Comparison of ENCODE assay signal across 26 cellular contexts in the genomic region with DNA sequence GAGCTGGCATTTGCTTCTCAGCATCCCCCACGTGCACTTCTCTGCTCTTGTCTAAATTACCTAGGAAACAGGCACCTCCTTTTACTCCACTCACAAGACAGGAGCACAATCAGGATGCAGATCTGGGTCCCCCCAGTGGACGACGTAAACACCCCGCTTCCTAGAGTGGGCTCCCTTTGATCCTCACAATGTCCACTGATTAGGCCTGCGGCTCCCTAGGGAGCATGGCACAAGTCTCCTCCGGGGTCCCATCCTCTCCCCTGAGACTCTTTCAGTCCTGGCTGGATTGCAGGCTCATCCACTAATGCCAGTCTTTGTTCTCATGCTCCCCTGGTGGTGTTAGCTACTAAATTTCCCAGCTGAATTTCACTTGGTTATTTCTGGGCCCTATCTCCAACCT.
DNase-seq lines count a peak whose midpoint lies in the region; ATAC-seq and TF ChIP-seq lines count a peak whose summit lies in the region.
"Had no signal": no experiment of that assay in that cellular context is flagged by ENCODE, and none has a peak within 500 bp of the region (broad histone marks: within the 10 kb centered on the region; RNA-seq: fewer than 3 reads in every experiment).

No MANE protein-coding gene starts in this region.

- H3K79me2 ChIP-seq in neural progenitor cell (ENCODE audit: low read depth), result peaks cover 100% of the 10 kb centered on the region

- peak overlapping the region; percentile 55 for H3K27ac ChIP-seq in neural progenitor cell
- H3K27ac ChIP-seq: A549, heart right ventricle, SK-N-MC had no signal

- H3K27me3 Mint-ChIP-seq in WTC11 (ENCODE audit: low read depth), result no peaks in the 10 kb centered on the region
- peaks cover 6% of the 10 kb centered on the region for H3K27me3 Mint-ChIP-seq in neural progenitor cell (ENCODE audit: insufficient read depth, low read depth)

- POLR2A ChIA-PET in WTC11 (lab: Charles Lee), result no interaction called here

- H3K9me3 ChIP-seq in neural progenitor cell (ENCODE audit: low read depth), result no peaks in the 10 kb centered on the region
- H3K9me3 ChIP-seq: A549, heart right ventricle had no signal

- peaks cover 31% of the 10 kb centered on the region for H3F3A ChIP-seq in neural progenitor cell (ENCODE audit: low read depth)

- no peak overlapping the region for H3K27ac Mint-ChIP-seq in WTC11
- peak overlapping the region; percentile 94 for H3K27ac Mint-ChIP-seq in neural progenitor cell
- H3K27ac Mint-ChIP-seq: activated CD4-positive, alpha-beta T cell treated with anti-CD3 and anti-CD28 coated beads for 36 hours; activated naive CD8-positive, alpha-beta T cell treated with anti-CD3 and anti-CD28 coated beads, Interleukin-2, amount 10 ng/mL, durations not matched to agents 7 days and 5 days; B cell; CD8-positive, alpha-beta T cell had no signal

- CTCF ChIA-PET in WTC11 (lab: Charles Lee), result interaction anchor here (1.0 to 1.6 kb wide), 5 partner anchors 12 to 198 kb away, joined by 3 to 7 read pairs (median 4); no protein-coding TSS in a partner anchor

- H3K4me1 ChIP-seq in neural progenitor cell, result peaks cover 64% of the 10 kb centered on the region
- H3K4me1 ChIP-seq: A549 had no signal

- H3K4me3 ChIP-seq in fibroblast of mammary gland (ENCODE audit: control insufficient read depth, low read depth, low read length) (no peak overlapping the region), neural progenitor cell (no peak overlapping the region)
- H3K4me3 ChIP-seq: A549, heart right ventricle, SK-N-MC, skin epidermis had no signal

- peak; percentile 25 for DNase-seq in ELF-1 (ENCODE audit: low read depth, low spot score)
- peak; percentile 22 for DNase-seq in WTC11 (ENCODE audit: low spot score)
- DNase-seq in fibroblast of mammary gland (ENCODE audit: low read depth), result no peak
- DNase-seq in neural progenitor cell (ENCODE audit: low spot score), result peak; percentile 71
- no peak for DNase-seq in amniotic stem cell (lab: John Stamatoyannopoulos, UW)
- DNase-seq in NCI-H526 (lab: John Stamatoyannopoulos, UW), result no peak
- no peak for DNase-seq in GM19238 (ENCODE audit: insufficient read length, low spot score)
- DNase-seq: activated CD4-positive, alpha-beta T cell treated with anti-CD3 and anti-CD28 coated beads for 36 hours; activated effector memory CD4-positive, alpha-beta T cell treated with anti-CD3 and anti-CD28 coated beads, Interleukin-2, amount 50 U/mL, for 16 hours; activated naive CD8-positive, alpha-beta T cell treated with anti-CD3 and anti-CD28 coated beads, Interleukin-2, amount 10 ng/mL, durations not matched to agents 7 days and 5 days; activated T-cell treated with anti-CD3 and anti-CD28 coated beads for 4 hours; CD8-positive, alpha-beta T cell; effector CD8-positive, alpha-beta T cell; erythroblast; heart right ventricle; Kasumi-1; left cardiac atrium; mammary epithelial cell; NCI-H1436 treated with DMSO at 0.1 percent for 48 hours; stimulated activated naive CD8-positive, alpha-beta T cell treated with anti-CD3 and anti-CD28 coated beads, Interleukin-15, amount 100 ng/mL, for 72 hours had no signal

- H3K4me3 Mint-ChIP-seq in WTC11, result no peak overlapping the region
- peak overlapping the region; percentile 57 for H3K4me3 Mint-ChIP-seq in neural progenitor cell
- H3K4me3 Mint-ChIP-seq: activated CD4-positive, alpha-beta T cell treated with anti-CD3 and anti-CD28 coated beads for 36 hours; activated naive CD8-positive, alpha-beta T cell treated with anti-CD3 and anti-CD28 coated beads, Interleukin-2, amount 10 ng/mL, durations not matched to agents 7 days and 5 days; B cell; CD8-positive, alpha-beta T cell; stimulated activated naive CD8-positive, alpha-beta T cell treated with anti-CD3 and anti-CD28 coated beads, Interleukin-15, amount 100 ng/mL, for 72 hours had no signal

- H3K4me2 ChIP-seq in neural progenitor cell, result peak overlapping the region; percentile 61
- H3K4me2 ChIP-seq: A549 had no signal

- no peaks in the 10 kb centered on the region for H3K27me3 ChIP-seq in neural progenitor cell
- H3K27me3 ChIP-seq: heart right ventricle had no signal

- H3K36me3 Mint-ChIP-seq in WTC11, result no peaks in the 10 kb centered on the region
- peaks cover 34% of the 10 kb centered on the region for H3K36me3 Mint-ChIP-seq in neural progenitor cell
- H3K36me3 Mint-ChIP-seq: activated naive CD8-positive, alpha-beta T cell treated with anti-CD3 and anti-CD28 coated beads, Interleukin-2, amount 10 ng/mL, durations not matched to agents 7 days and 5 days; CD8-positive, alpha-beta T cell had no signal

- no peak overlapping the region for H3K9ac ChIP-seq in neural progenitor cell

- no peak for TF ChIP-seq CTCF in WTC11 (IDR thresholded peaks at IDR 0.05)
- peak; percentile 1 for TF ChIP-seq CTCF in fibroblast of mammary gland (conservative IDR thresholded peaks at IDR 0.05; ENCODE audit: control insufficient read depth, insufficient read depth, low read depth, low read length)
- TF ChIP-seq CTCF in neural progenitor cell (IDR thresholded peaks at IDR 0.05), result peak; percentile 32

- no peak overlapping the region for H2AFZ ChIP-seq in neural progenitor cell (replicated peaks)

- H3K36me3 ChIP-seq in neural progenitor cell, result no peaks in the 10 kb centered on the region
- H3K36me3 ChIP-seq: heart right ventricle had no signal

- H3K4me1 Mint-ChIP-seq in WTC11 (peaks cover 49% of the 10 kb centered on the region), neural progenitor cell (peaks cover 79% of the 10 kb centered on the region)
- H3K4me1 Mint-ChIP-seq: activated CD4-positive, alpha-beta T cell treated with anti-CD3 and anti-CD28 coated beads for 36 hours; activated naive CD8-positive, alpha-beta T cell treated with anti-CD3 and anti-CD28 coated beads, Interleukin-2, amount 10 ng/mL, durations not matched to agents 7 days and 5 days; B cell; stimulated activated naive CD8-positive, alpha-beta T cell treated with anti-CD3 and anti-CD28 coated beads, Interleukin-15, amount 100 ng/mL, for 72 hours had no signal

- no peaks in the 10 kb centered on the region for H3K9me3 Mint-ChIP-seq in WTC11
- H3K9me3 Mint-ChIP-seq in neural progenitor cell, result no peaks in the 10 kb centered on the region
- H3K9me3 Mint-ChIP-seq: activated naive CD8-positive, alpha-beta T cell treated with anti-CD3 and anti-CD28 coated beads, Interleukin-2, amount 10 ng/mL, durations not matched to agents 7 days and 5 days; CD8-positive, alpha-beta T cell; stimulated activated naive CD8-positive, alpha-beta T cell treated with anti-CD3 and anti-CD28 coated beads, Interleukin-15, amount 100 ng/mL, for 72 hours had no signal

- peaks cover 100% of the 10 kb centered on the region for H4K20me1 ChIP-seq in neural progenitor cell (ENCODE audit: low read depth)

- ATAC-seq in WTC11 (peak; percentile 76), HG02588 (IDR thresholded peaks at IDR 0.05; ENCODE audit: unreplicated experiment) (no peak)
- ATAC-seq: A549; activated CD4-positive, alpha-beta T cell treated with anti-CD3 and anti-CD28 coated beads for 36 hours; CD8-positive, alpha-beta T cell; HepG2; left cardiac atrium; stimulated activated naive CD8-positive, alpha-beta T cell treated with anti-CD3 and anti-CD28 coated beads, Interleukin-15, amount 100 ng/mL, for 72 hours had no signal

TF ChIP-seq in WTC11, 78 proteins besides CTCF, POLR2A, EP300 and RAD21:
- TF ChIP-seq ZNF423 (CRISPR knock-in tag; IDR thresholded peaks at IDR 0.05) (peak; percentile 91), HMGA2 (CRISPR knock-in tag; IDR thresholded peaks at IDR 0.05) (no peak)
TF ChIP-seq in WTC11: peak in this region for 1.

Comparison
In these comparisons a context has a peak if more than half of its experiments do, and no peak if none do; other contexts are left out.
1. DNase-seq: peak in ELF-1 (single experiment), WTC11 (single experiment) and neural progenitor cell (single experiment); none in fibroblast of mammary gland (single experiment), amniotic stem cell (single experiment), NCI-H526 (0 of 2) and GM19238 (single experiment).